In genomic region chr2:8510519-8510918, GRCh38 we compare ENCODE assay signal across 26 cellular contexts.
DNase-seq lines count a peak whose midpoint lies in the region; ATAC-seq, FAIRE-seq and TF ChIP-seq lines count a peak whose summit lies in the region.
"Had no signal": no experiment of that assay in that cellular context is flagged by ENCODE, and none has a peak within 500 bp of the region (broad histone marks: within the 10 kb centered on the region; RNA-seq: fewer than 3 reads in every experiment).

No MANE protein-coding gene starts in this region.

- H3K36me3 Mint-ChIP-seq in stimulated activated effector memory CD8-positive, alpha-beta T cell treated with anti-CD3 and anti-CD28 coated beads, Interleukin-12 subunit alpha, Interleukin-12 subunit beta, amount 100 ng/mL, for 72 hours, result peaks cover 6% of the 10 kb centered on the region
- H3K36me3 Mint-ChIP-seq: CD4-positive, CD25-positive, alpha-beta regulatory T cell had no signal

- H3K27ac ChIP-seq in left ventricle myocardium inferior (replicated peaks), result no peak overlapping the region
- no peak overlapping the region for H3K27ac ChIP-seq in sigmoid colon
- H3K27ac ChIP-seq: gastrocnemius medialis, upper lobe of right lung had no signal

- TF ChIP-seq POLR2A in H54 (IDR thresholded peaks at IDR 0.05; ENCODE audit: low read depth, low read length), result no peak
- no peak for TF ChIP-seq POLR2A in sigmoid colon (IDR thresholded peaks at IDR 0.05)

- 93 to 94% methylated on average over 3 of the region's 3 CpGs for WGBS in sigmoid colon, 2 donors

- H3K4me3 Mint-ChIP-seq in stimulated activated effector memory CD8-positive, alpha-beta T cell treated with anti-CD3 and anti-CD28 coated beads, Interleukin-12 subunit alpha, Interleukin-12 subunit beta, amount 100 ng/mL, for 72 hours, result no peak overlapping the region
- H3K4me3 Mint-ChIP-seq: activated naive CD4-positive, alpha-beta T cell treated with anti-CD3 and anti-CD28 coated beads, Interleukin-2, amount 50 U/mL, for 24 hours; CD4-positive, CD25-positive, alpha-beta regulatory T cell; T-cell had no signal

- H3K9me3 ChIP-seq in left ventricle myocardium inferior (replicated peaks) (peaks cover 9% of the 10 kb centered on the region), sigmoid colon (no peaks in the 10 kb centered on the region)
- H3K9me3 ChIP-seq: gastrocnemius medialis, upper lobe of right lung had no signal

- DNase-seq in DMS79 treated with DMSO at 0.1 percent for 48 hours (lab: John Stamatoyannopoulos, UW) (peak; percentile 48), SHP77 treated with DMSO at 0.1 percent for 48 hours (lab: John Stamatoyannopoulos, UW) (peak; percentile 33), left ventricle myocardium inferior (peak; percentile 63), H54 (ENCODE audit: insufficient read length, low spot score) (no peak), sigmoid colon (no peak)
- no peak for DNase-seq in stimulated activated effector memory CD8-positive, alpha-beta T cell treated with anti-CD3 and anti-CD28 coated beads, Interleukin-12 subunit alpha, Interleukin-12 subunit beta, amount 100 ng/mL, for 72 hours (ENCODE audit: low spot score in 2 of 2)
- no peak for DNase-seq in stimulated activated CD4-positive, alpha-beta T cell treated with anti-CD3 and anti-CD28 coated beads, Interleukin-1b, Interleukin-23, amount 100 ng/mL, for 48 hours
- DNase-seq: activated CD4-positive, CD25-positive, alpha-beta regulatory T cell; anterior cingulate cortex; CD4-positive, CD25-positive, alpha-beta regulatory T cell; EL; gastrocnemius medialis; GOT3; hippocampal formation; mesenchymal stem cell; NCI-H1436 treated with DMSO at 0.1 percent for 48 hours; NCI-H2107; NCI-H524; stimulated activated CD4-positive, alpha-beta T cell treated with anti-CD3 and anti-CD28 coated beads, Interleukin-2, amount 100 ng/mL, for 48 hours; T-cell; upper lobe of right lung had no signal

- peaks cover 63% of the 10 kb centered on the region for H3K4me1 Mint-ChIP-seq in stimulated activated effector memory CD8-positive, alpha-beta T cell treated with anti-CD3 and anti-CD28 coated beads, Interleukin-12 subunit alpha, Interleukin-12 subunit beta, amount 100 ng/mL, for 72 hours

- H3K36me3 ChIP-seq in left ventricle myocardium inferior, result no peaks in the 10 kb centered on the region
- H3K36me3 ChIP-seq in sigmoid colon, result no peaks in the 10 kb centered on the region
- H3K36me3 ChIP-seq: gastrocnemius medialis, upper lobe of right lung had no signal

- H3K9me3 Mint-ChIP-seq in stimulated activated effector memory CD8-positive, alpha-beta T cell treated with anti-CD3 and anti-CD28 coated beads, Interleukin-12 subunit alpha, Interleukin-12 subunit beta, amount 100 ng/mL, for 72 hours, result peaks cover 7% of the 10 kb centered on the region

- ATAC-seq in stimulated activated effector memory CD8-positive, alpha-beta T cell treated with anti-CD3 and anti-CD28 coated beads, Interleukin-12 subunit alpha, Interleukin-12 subunit beta, amount 100 ng/mL, for 72 hours, result no peak
- ATAC-seq: gastrocnemius medialis, GM12878, T-cell, upper lobe of right lung had no signal

- H3K27ac Mint-ChIP-seq in stimulated activated effector memory CD8-positive, alpha-beta T cell treated with anti-CD3 and anti-CD28 coated beads, Interleukin-12 subunit alpha, Interleukin-12 subunit beta, amount 100 ng/mL, for 72 hours, result peak overlapping the region; percentile 80
- H3K27ac Mint-ChIP-seq: activated naive CD4-positive, alpha-beta T cell treated with anti-CD3 and anti-CD28 coated beads, Interleukin-2, amount 50 U/mL, for 24 hours; activated T-helper 2 cell treated with anti-CD3 and anti-CD28 coated beads, Interferon-gamma antibody, Interleukin-2, Interleukin-4, amounts not matched to agents 10 μg/mL and 5 μg/mL and 100 μg/mL, durations not matched to agents 14 hours and 24 hours and 36 hours; T-cell had no signal

- H3K27me3 ChIP-seq in left ventricle myocardium inferior (ENCODE audit: low read depth) (no peaks in the 10 kb centered on the region), sigmoid colon (no peaks in the 10 kb centered on the region)
- H3K27me3 ChIP-seq: gastrocnemius medialis, upper lobe of right lung had no signal

- no peak for TF ChIP-seq EP300 in sigmoid colon (IDR thresholded peaks at IDR 0.05)

- intact Hi-C loops in left ventricle myocardium inferior (cut with micrococcal nuclease), result no loop called here
- intact Hi-C loops in sigmoid colon (cut with DNase I), result no loop called here

- H3K4me1 ChIP-seq in left ventricle myocardium inferior (peaks cover 40% of the 10 kb centered on the region), sigmoid colon (no peaks in the 10 kb centered on the region)
- H3K4me1 ChIP-seq: gastrocnemius medialis had no signal

- TF ChIP-seq CTCF in left ventricle myocardium inferior (IDR thresholded peaks at IDR 0.05; ENCODE audit: borderline replicate concordance), result no peak
- TF ChIP-seq CTCF in sigmoid colon (IDR thresholded peaks at IDR 0.05), result no peak

- FAIRE-seq in H54 (lab: Jason Lieb, UNC), result no peak
- FAIRE-seq: D721Med, GM12878, RCC 7860 had no signal

- H3K4me3 ChIP-seq in left ventricle myocardium inferior, result no peak overlapping the region
- H3K4me3 ChIP-seq in sigmoid colon, result no peak overlapping the region
- H3K4me3 ChIP-seq: gastrocnemius medialis, GM12878, upper lobe of right lung had no signal

Comparison
In these comparisons a context has a peak if more than half of its experiments do, and no peak if none do; other contexts are left out.
1. DNase-seq: peak in DMS79 treated with DMSO at 0.1 percent for 48 hours (single experiment), SHP77 treated with DMSO at 0.1 percent for 48 hours (single experiment) and left ventricle myocardium inferior (single experiment); none in stimulated activated effector memory CD8-positive, alpha-beta T cell treated with anti-CD3 and anti-CD28 coated beads, Interleukin-12 subunit alpha, Interleukin-12 subunit beta, amount 100 ng/mL, for 72 hours (0 of 2), H54 (single experiment), sigmoid colon (single experiment) and stimulated activated CD4-positive, alpha-beta T cell treated with anti-CD3 and anti-CD28 coated beads, Interleukin-1b, Interleukin-23, amount 100 ng/mL, for 48 hours (single experiment).